11 cellular contexts compared by ENCODE assay signal in the genomic region with DNA sequence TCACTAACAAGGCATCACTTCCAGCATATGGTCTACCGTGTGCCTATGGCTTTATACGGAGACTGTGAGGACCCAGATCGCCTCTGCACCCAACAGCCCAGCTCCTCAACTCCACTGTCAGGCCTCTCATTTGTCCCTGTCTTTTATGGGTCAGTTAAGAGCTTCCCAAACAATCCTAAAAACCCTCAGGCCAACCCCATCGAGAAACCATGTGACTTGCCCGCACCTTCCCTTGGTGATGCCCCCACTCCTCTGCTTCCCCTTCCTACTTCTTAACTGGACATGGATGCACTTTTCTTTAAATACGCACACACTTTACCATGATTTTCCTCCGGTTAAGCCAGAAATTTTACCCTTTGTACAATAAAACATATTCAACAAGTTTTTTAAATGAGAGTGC. TPM values are rescaled to one million over a fixed set of nuclear protein-coding genes. Genes with fewer than 3 reads are reported as not detected.
DNase-seq lines count a peak whose midpoint lies in the region; ATAC-seq, FAIRE-seq and TF ChIP-seq lines count a peak whose summit lies in the region.
"Had no signal": no experiment of that assay in that cellular context is flagged by ENCODE, and none has a peak within 500 bp of the region (broad histone marks: within the 10 kb centered on the region; RNA-seq: fewer than 3 reads in every experiment).

No MANE protein-coding gene starts in this region.

- no peak for FAIRE-seq in endothelial cell of umbilical vein (lab: Jason Lieb, UNC)

- CTCF ChIA-PET in endothelial cell of umbilical vein (lab: Charles Lee), result interaction anchor here (0.7 to 1.7 kb wide), 3 partner anchors 40 to 68 kb away, joined by 3 to 6 read pairs (median 4); partner anchors contain the start of gene BAIAP2L1

- H3K4me1 ChIP-seq in BLaER1 treated with 17β-estradiol and CSF1 and Interleukin-3, amounts not matched to agents 10 nM and 100 nM, result peaks cover 7 to 11% (median 10%) of the 10 kb centered on the region in 10 experiments; a peak in 18 of 20 replicates
- H3K4me1 ChIP-seq in endothelial cell of umbilical vein (ENCODE audit: control insufficient read depth, extremely low read depth, insufficient read depth, low read length), result peaks cover 19% of the 10 kb centered on the region
- H3K4me1 ChIP-seq in prostate gland (replicated peaks), result no peaks in the 10 kb centered on the region

- BruUV-seq in endothelial cell of umbilical vein (replicated peaks; lab: Mats Ljungman, UMichigan), result no TSS peak

- 0 out of 22 replicates have a peak overlapping the region, but pooled peaks of 1 of the 11 experiments have one; percentile 11 for H3K9ac ChIP-seq in BLaER1 treated with 17β-estradiol and CSF1 and Interleukin-3, amounts not matched to agents 10 nM and 100 nM
- H3K9ac ChIP-seq in endothelial cell of umbilical vein (replicated peaks; ENCODE audit: extremely low read depth, insufficient read depth, low read length), result peak overlapping the region; percentile 10

- no peak overlapping the region for H3K4me3 ChIP-seq in BLaER1 treated with 17β-estradiol and CSF1 and Interleukin-3, amounts not matched to agents 10 nM and 100 nM
- H3K4me3 ChIP-seq in endothelial cell of umbilical vein (replicated peaks in 1 of 3; ENCODE audit: insufficient read depth in 1 of 3, low read depth in 1 of 3, low read length in 3 of 3) (no peak overlapping the region), prostate gland (no peak overlapping the region)

- intact Hi-C loops in endothelial cell of umbilical vein (cut with micrococcal nuclease) (loop anchor here (1.0 to 5.0 kb wide), 5 partner anchors 47 to 248 kb away; partner anchors contain the start of genes BAIAP2L1 and LMTK2), prostate gland (cut with DNase I) (no loop called here)

- H3K36me3 ChIP-seq in BLaER1 treated with 17β-estradiol and CSF1 and Interleukin-3, amounts not matched to agents 10 nM and 100 nM, result no peaks in the 10 kb centered on the region
- no peaks in the 10 kb centered on the region for H3K36me3 ChIP-seq in endothelial cell of umbilical vein (ENCODE audit: control insufficient read depth in 2 of 2, extremely low read depth in 1 of 2, insufficient read depth in 2 of 2, low read length in 2 of 2)
- no peaks in the 10 kb centered on the region for H3K36me3 ChIP-seq in prostate gland

- TF ChIP-seq POLR2A in endothelial cell of umbilical vein (IDR thresholded peaks at IDR 0.05; ENCODE audit: low read depth, low read length) (no peak), prostate gland (IDR thresholded peaks at IDR 0.05) (no peak)

- H4K20me1 ChIP-seq in BLaER1 treated with 17β-estradiol and CSF1 and Interleukin-3, amounts not matched to agents 10 nM and 100 nM, result no peaks in the 10 kb centered on the region
- no peaks in the 10 kb centered on the region for H4K20me1 ChIP-seq in endothelial cell of umbilical vein (replicated peaks; ENCODE audit: control insufficient read depth, extremely low read depth, insufficient read depth, low read length)

- H3K9me3 ChIP-seq in BLaER1 treated with 17β-estradiol and CSF1 and Interleukin-3, amounts not matched to agents 10 nM and 100 nM (replicated peaks in 1 of 11), result peaks cover 0 to 7% (median 0%) of the 10 kb centered on the region in 11 experiments; a peak in 4 of 22 replicates
- H3K9me3 ChIP-seq in endothelial cell of umbilical vein (replicated peaks; ENCODE audit: control insufficient read depth, insufficient read depth, low read length), result no peaks in the 10 kb centered on the region
- no peaks in the 10 kb centered on the region for H3K9me3 ChIP-seq in prostate gland

- ATAC-seq in HG03442 (IDR thresholded peaks at IDR 0.05; ENCODE audit: unreplicated experiment), result no peak
- no peak for ATAC-seq in GM21825 (IDR thresholded peaks at IDR 0.05; ENCODE audit: unreplicated experiment)

- peak; percentile 65 for DNase-seq in M059J (ENCODE audit: low read depth)
- no peak for DNase-seq in endothelial cell of umbilical vein (ENCODE audit: low read depth, low spot score)
- DNase-seq in prostate gland (ENCODE audit: low spot score), result no peak
- DNase-seq in stimulated activated CD4-positive, alpha-beta T cell treated with anti-CD3 and anti-CD28 coated beads, Interleukin-1b, Interleukin-23, amount 100 ng/mL, for 48 hours, result no peak
- no peak for DNase-seq in D341Med (ENCODE audit: low spot score)
- DNase-seq: activated naive CD4-positive, alpha-beta T cell treated with anti-CD3 and anti-CD28 coated beads, Interleukin-2, amount 50 U/mL, for 16 hours; C1 segment of cervical spinal cord had no signal

- TF ChIP-seq CTCF in endothelial cell of umbilical vein (IDR thresholded peaks at IDR 0.05; ENCODE audit: extremely low read depth in 1 of 2, insufficient read depth in 1 of 2, low read depth in 1 of 2, low read length in 2 of 2), result no peak
- TF ChIP-seq CTCF in prostate gland (IDR thresholded peaks at IDR 0.05), result no peak

- no peaks in the 10 kb centered on the region for H3K9me1 ChIP-seq in endothelial cell of umbilical vein (replicated peaks; ENCODE audit: control insufficient read depth, extremely low read depth, insufficient read depth, low read length)

- whole genome bisulfite sequencing in prostate gland, result 70% methylated on average over 7 of the region's 7 CpGs

- H3K27me3 ChIP-seq in BLaER1 treated with 17β-estradiol and CSF1 and Interleukin-3, amounts not matched to agents 10 nM and 100 nM, result no peaks in the 10 kb centered on the region
- no peaks in the 10 kb centered on the region for H3K27me3 ChIP-seq in endothelial cell of umbilical vein (ENCODE audit: control insufficient read depth in 2 of 2, insufficient read depth in 2 of 2, low read length in 2 of 2)
- no peaks in the 10 kb centered on the region for H3K27me3 ChIP-seq in prostate gland (replicated peaks; ENCODE audit: insufficient read depth)

- no peak overlapping the region for H3K27ac ChIP-seq in BLaER1 treated with 17β-estradiol and CSF1 and Interleukin-3, amounts not matched to agents 10 nM and 100 nM
- H3K27ac ChIP-seq in endothelial cell of umbilical vein (ENCODE audit: insufficient read depth, low read depth, low read length) (peak overlapping the region; percentile 14), prostate gland (peak overlapping the region; percentile 57 to 66)
- H3K27ac ChIP-seq: HL-60 had no signal

- H3K4me2 ChIP-seq in BLaER1 treated with 17β-estradiol and CSF1 and Interleukin-3, amounts not matched to agents 10 nM and 100 nM, result peak overlapping the region; percentile 14 to 57 (median 47); a peak in 21 of 22 replicates
- H3K4me2 ChIP-seq in endothelial cell of umbilical vein (ENCODE audit: insufficient read depth, low read length), result peak overlapping the region; percentile 2

- dilution Hi-C loops in endothelial cell of umbilical vein (cut with MboI; ENCODE audit: extremely low pct_ligation_motif_present, low sequenced_read_pairs), result no loop called here

- H3K79me2 ChIP-seq in endothelial cell of umbilical vein (ENCODE audit: control insufficient read depth, insufficient read depth, low read length), result no peaks in the 10 kb centered on the region

- POLR2A ChIA-PET in endothelial cell of umbilical vein (lab: Charles Lee), result no interaction called here

- peak overlapping the region; percentile 46 for H2AFZ ChIP-seq in endothelial cell of umbilical vein (ENCODE audit: low read depth, low read length)

TF ChIP-seq in endothelial cell of umbilical vein, 7 proteins besides CTCF, POLR2A, EP300 and RAD21:
- TF ChIP-seq, protein P1, sequence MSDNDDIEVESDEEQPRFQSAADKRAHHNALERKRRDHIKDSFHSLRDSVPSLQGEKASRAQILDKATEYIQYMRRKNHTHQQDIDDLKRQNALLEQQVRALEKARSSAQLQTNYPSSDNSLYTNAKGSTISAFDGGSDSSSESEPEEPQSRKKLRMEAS (IDR thresholded peaks at IDR 0.05; ENCODE audit: insufficient read depth, insufficient read length), result no peak
- TF ChIP-seq EZH2 (IDR thresholded peaks at IDR 0.05; ENCODE audit: borderline replicate concordance, low read depth, low read length, severe bottlenecking), result no peak
TF ChIP-seq in endothelial cell of umbilical vein: peak in this region for 0.

RNA-seq across cellular contexts. Expression of gene BAIAP2L1, which starts 46.8 kb away (rescaled TPM):
- 19.3 and 28.7 TPM in 2 replicates for total RNA-seq in M059J (2014; rRNA removed; shearing (Covaris generic))
- total RNA-seq in endothelial cell of umbilical vein (1.1 and 1.2 TPM in 2 replicates), prostate gland (10 to 100 TPM; 24.7 to 41.6 TPM)
- 0.32 and 0.35 TPM in 2 replicates for polyA plus RNA-seq in endothelial cell of umbilical vein
- polyA plus RNA-seq in endothelial cell of umbilical vein (2011; cell fraction: cytosol; rRNA removed), result 0.44 and 0.49 TPM in 2 replicates
- polyA plus RNA-seq in endothelial cell of umbilical vein (2011; cell fraction: nucleus; rRNA removed), result 0.66 and 0.78 TPM in 2 replicates
- 1.5 and 1.7 TPM in 2 replicates for polyA plus RNA-seq in endothelial cell of umbilical vein (2012)
- 0.49 and 0.64 TPM in 2 replicates for polyA minus RNA-seq in endothelial cell of umbilical vein
- polyA minus RNA-seq in endothelial cell of umbilical vein (2011; cell fraction: cytosol; rRNA and poly(A)+ RNA removed), result 10.0 TPM
- polyA minus RNA-seq in endothelial cell of umbilical vein (2011; cell fraction: nucleus; rRNA and poly(A)+ RNA removed), result 0.34 TPM in 2 replicates

Comparison
In these comparisons a context has a peak if more than half of its experiments do, and no peak if none do; other contexts are left out.
1. H3K27ac ChIP-seq: peak in endothelial cell of umbilical vein (single experiment) and prostate gland (2 of 2); none in BLaER1 treated with 17β-estradiol and CSF1 and Interleukin-3, amounts not matched to agents 10 nM and 100 nM (0 of 11).